In the genomic region with DNA sequence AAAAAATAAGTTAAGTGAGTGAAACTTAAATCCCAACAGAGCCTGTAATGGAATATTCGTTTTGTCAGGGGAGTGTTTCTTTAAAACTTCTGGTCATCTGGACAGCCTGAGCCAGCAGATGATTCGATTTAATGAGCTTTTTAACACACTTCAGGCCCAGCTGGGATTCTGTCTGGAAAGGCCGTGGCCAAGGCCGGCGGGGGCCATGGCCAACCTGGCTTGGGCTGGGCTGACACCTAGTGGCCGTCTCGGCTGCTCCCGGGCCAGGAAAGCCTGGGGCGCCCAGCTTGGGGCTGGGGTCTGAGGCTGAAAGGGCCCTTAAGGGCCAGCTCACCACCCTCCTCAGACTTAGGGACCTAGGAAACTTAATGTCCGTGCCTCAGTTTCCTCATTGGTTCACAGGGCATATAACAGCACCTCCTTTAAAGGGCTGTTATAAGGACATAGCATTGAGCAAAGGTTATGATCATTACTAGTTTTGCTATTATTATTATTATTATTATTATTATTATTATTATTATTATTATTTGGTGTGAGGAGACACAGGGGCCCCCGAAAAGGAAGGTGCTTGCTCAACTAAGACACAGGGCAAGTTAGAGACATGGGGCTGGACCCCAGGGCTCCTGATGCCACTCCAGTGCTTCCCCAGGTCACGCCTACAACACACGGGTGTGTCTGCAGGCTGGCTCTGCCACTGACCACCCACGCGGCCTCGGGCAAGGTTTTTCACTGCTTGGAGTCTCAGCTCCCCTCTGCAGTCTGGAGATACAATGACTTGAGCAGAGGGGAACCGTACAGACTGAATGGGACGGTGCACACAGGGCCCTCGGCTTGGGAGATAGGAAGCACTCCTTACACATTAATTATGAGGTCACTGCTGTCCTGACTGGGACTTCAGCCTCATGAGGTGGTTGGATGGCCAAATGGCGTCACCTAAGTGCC, we compare ENCODE assay signal across 9 cellular contexts.
DNase-seq lines count a peak whose midpoint lies in the region; ATAC-seq, FAIRE-seq and TF ChIP-seq lines count a peak whose summit lies in the region.
"Had no signal": no experiment of that assay in that cellular context is flagged by ENCODE, and none has a peak within 500 bp of the region (broad histone marks: within the 10 kb centered on the region; RNA-seq: fewer than 3 reads in every experiment).

No MANE protein-coding gene starts in this region.

- POLR2A ChIA-PET in GM10248 (lab: Yijun Ruan, JAX), result no interaction called here
- POLR2A ChIA-PET in H1 (lab: Charles Lee; ENCODE audit: partially characterized antibody), result no interaction called here

- no peak overlapping the region for H3K4me2 ChIP-seq in H1 (ENCODE audit: insufficient read depth in 1 of 2, low read depth in 2 of 2, low read length in 2 of 2)

- peaks cover 8% of the 10 kb centered on the region for H3K36me3 Mint-ChIP-seq in T-helper 17 cell (ENCODE audit: low read depth)

- ATAC-seq in HG03045 (IDR thresholded peaks at IDR 0.05; ENCODE audit: unreplicated experiment) (no peak), T-helper 17 cell (no peak), GM21515 (IDR thresholded peaks at IDR 0.05; ENCODE audit: unreplicated experiment) (no peak)

- no peak overlapping the region for H4K5ac ChIP-seq in H1 (ENCODE audit: insufficient read length, low read depth, low read length)

- H2BK120ac ChIP-seq in H1 (replicated peaks; ENCODE audit: low read depth, low read length), result no peak overlapping the region

- H3K4me3 Mint-ChIP-seq in T-helper 17 cell, result no peak overlapping the region

- no peak overlapping the region for H4K8ac ChIP-seq in H1 (ENCODE audit: extremely low read depth, insufficient read depth, low read length)

- no peak for TF ChIP-seq EP300 in H1 (IDR thresholded peaks at IDR 0.05; ENCODE audit: borderline replicate concordance in 1 of 2, low read depth in 2 of 2, low read length in 2 of 2)

- FAIRE-seq in H1 (lab: Jason Lieb, UNC), result no peak

- H3K18ac ChIP-seq in H1 (ENCODE audit: extremely low read depth, low read length), result no peak overlapping the region

- H3K4me1 ChIP-seq in H1 (replicated peaks in 1 of 4; ENCODE audit: control insufficient read depth in 3 of 4, insufficient read depth in 4 of 4, low read length in 3 of 4) (no peaks in the 10 kb centered on the region), mucosa of stomach (ENCODE audit: control insufficient read depth, insufficient read depth, low read length) (no peaks in the 10 kb centered on the region)

- no peak overlapping the region for H3K56ac ChIP-seq in H1 (replicated peaks; ENCODE audit: insufficient read length, low read depth, low read length)

- peaks cover 9% of the 10 kb centered on the region for H3K4me1 Mint-ChIP-seq in T-helper 17 cell

- no peak overlapping the region for H3K4ac ChIP-seq in H1 (replicated peaks; ENCODE audit: insufficient read length, low read depth, low read length)

- no peaks in the 10 kb centered on the region for H3K27me3 ChIP-seq in H1 (replicated peaks in 1 of 4; ENCODE audit: control insufficient read depth in 3 of 4, extremely low read depth in 1 of 4, insufficient read depth in 3 of 4, low read length in 3 of 4)
- no peaks in the 10 kb centered on the region for H3K27me3 ChIP-seq in mucosa of stomach (ENCODE audit: control insufficient read depth, insufficient read depth, low read length)
- H3K27me3 ChIP-seq: neutrophil had no signal

- no peak overlapping the region for H3K27ac Mint-ChIP-seq in T-helper 17 cell

- no peak overlapping the region for H3K14ac ChIP-seq in H1 (ENCODE audit: insufficient read length)

- no peak overlapping the region for H2AK5ac ChIP-seq in H1 (ENCODE audit: low read depth, low read length)

- no peak overlapping the region for H3K9ac ChIP-seq in H1 (replicated peaks in 1 of 4; ENCODE audit: extremely low read depth in 1 of 4, low read depth in 3 of 4, low read length in 3 of 4)
- peak overlapping the region; percentile 24 for H3K9ac ChIP-seq in mucosa of stomach (ENCODE audit: low read length)

- no peaks in the 10 kb centered on the region for H3K23me2 ChIP-seq in H1 (ENCODE audit: low read depth, low read length)

- no peak for TF ChIP-seq POLR2A in H1 (IDR thresholded peaks at IDR 0.05; ENCODE audit: control extremely low read depth in 1 of 2, low read depth in 2 of 2, low read length in 2 of 2)

- H2AFZ ChIP-seq in H1 (ENCODE audit: low read length), result no peak overlapping the region

- no peak overlapping the region; the same call in 1 of the 2 replicates for H2BK5ac ChIP-seq in H1 (ENCODE audit: low read depth, low read length)

- peak overlapping the region; percentile 29; the same call in 1 of the 2 replicates for H2BK12ac ChIP-seq in H1 (ENCODE audit: low read depth, low read length)

- CTCF ChIA-PET in GM10248 (lab: Yijun Ruan, JAX) (interaction anchor here (0.8 to 4.2 kb wide), 6 partner anchors 10 to 135 kb away, joined by 3 to 16 read pairs (median 3); no protein-coding TSS in a partner anchor), H1 (lab: Charles Lee; ENCODE audit: partially characterized antibody) (interaction anchor here (0.6 to 7.6 kb wide), 37 partner anchors 8 to 762 kb away, joined by 3 to 113 read pairs (median 4); no protein-coding TSS in a partner anchor)

- H2BK15ac ChIP-seq in H1 (ENCODE audit: low read length), result no peak overlapping the region

- no peaks in the 10 kb centered on the region for H4K20me1 ChIP-seq in H1 (replicated peaks in 1 of 2; ENCODE audit: control insufficient read depth in 1 of 2, insufficient read depth in 2 of 2, low read length in 2 of 2)

- no peak overlapping the region for H3K4me3 ChIP-seq in H1 (ENCODE audit: extremely low read depth in 1 of 4, insufficient read depth in 2 of 4, low read depth in 3 of 4, low read length in 4 of 4)
- H3K4me3 ChIP-seq in mucosa of stomach (ENCODE audit: low read length), result no peak overlapping the region

- H4K91ac ChIP-seq in H1 (replicated peaks; ENCODE audit: insufficient read length, low read length), result peak overlapping the region; percentile 25

- no peak for DNase-seq in GM10248 (ENCODE audit: extremely low spot score)
- peak; percentile 73 for DNase-seq in NCI-H748 (lab: John Stamatoyannopoulos, UW; ENCODE audit: unreplicated experiment)
- DNase-seq in H1 (ENCODE audit: low read depth in 1 of 2, low spot score in 2 of 2), result peak in 1 of 2 experiments; percentile 82
- DNase-seq in activated CD8-positive, alpha-beta memory T cell treated with anti-CD3 and anti-CD28 coated beads, Interleukin-2, amount 50 U/mL, for 48 hours, result no peak
- DNase-seq in T-helper 17 cell, result no peak

- TF ChIP-seq CTCF in GM10248 (IDR thresholded peaks at IDR 0.05; ENCODE audit: control extremely low read depth, extremely low read depth, low read depth, missing control alignments), result peak; percentile 58
- peak; percentile 79 to 92 (median 85) for TF ChIP-seq CTCF in H1 (IDR thresholded peaks at IDR 0.05; ENCODE audit: control extremely low read depth in 1 of 3, insufficient read depth in 1 of 3, low read depth in 1 of 3, low read length in 3 of 3)

- no peaks in the 10 kb centered on the region for H3K9me3 ChIP-seq in H1 (ENCODE audit: insufficient read depth in 2 of 2, low read depth in 1 of 2, low read length in 1 of 2)
- H3K9me3 ChIP-seq in mucosa of stomach (ENCODE audit: control insufficient read depth, low read length), result no peaks in the 10 kb centered on the region
- no peaks in the 10 kb centered on the region for H3K9me3 ChIP-seq in T-helper 17 cell (ENCODE audit: control insufficient read depth, low read length, poor library complexity, severe bottlenecking)
- H3K9me3 ChIP-seq: neutrophil had no signal

- no peaks in the 10 kb centered on the region for H3K79me2 ChIP-seq in H1 (ENCODE audit: control insufficient read depth in 1 of 2, insufficient read depth in 2 of 2, low read length in 2 of 2)

- no peak overlapping the region for H3K27ac ChIP-seq in H1 (ENCODE audit: low read depth, low read length)
- H3K27ac ChIP-seq: neutrophil had no signal

- H3K27me3 Mint-ChIP-seq in T-helper 17 cell, result no peaks in the 10 kb centered on the region

- no peaks in the 10 kb centered on the region for H3K79me1 ChIP-seq in H1 (ENCODE audit: low read depth, low read length)

- TF ChIP-seq RAD21 in H1 (IDR thresholded peaks at IDR 0.05 in 1 of 2, conservative IDR thresholded peaks at IDR 0.05 in 1 of 2; ENCODE audit: low read depth in 2 of 2, low read length in 2 of 2), result peak; percentile 92 to 98

- 53% methylated on average over 20 of the region's 20 CpGs; no CpG with 5 or more reads in 1 of the 2 experiments for WGBS in H1 (ENCODE audit: extremely low coverage in 1 of 2, insufficient coverage in 1 of 2, insufficient read length in 1 of 2, insufficient replicate concordance in 2 of 2, low coverage in 1 of 2, low lambda C conversion rate in 2 of 2, missing lambda C conversion rate in 1 of 2), 2 experiments

- no peak overlapping the region for H3K23ac ChIP-seq in H1 (ENCODE audit: insufficient read length)

- H3K36me3 ChIP-seq in H1 (ENCODE audit: control insufficient read depth in 2 of 4, insufficient read depth in 4 of 4, low read length in 3 of 4), result no peaks in the 10 kb centered on the region
- H3K36me3 ChIP-seq in mucosa of stomach (ENCODE audit: control insufficient read depth, insufficient read depth, low read length), result no peaks in the 10 kb centered on the region

- no peak overlapping the region for H2BK20ac ChIP-seq in H1 (ENCODE audit: low read length)

TF ChIP-seq in H1, 55 proteins besides CTCF, POLR2A, EP300 and RAD21 (continues in another document):
- TF ChIP-seq SIRT6 (IDR thresholded peaks at IDR 0.05; ENCODE audit: low read length) (no peak), CHD2 (IDR thresholded peaks at IDR 0.05; ENCODE audit: low read length) (no peak), MAFK (IDR thresholded peaks at IDR 0.05; ENCODE audit: low read depth, low read length) (no peak), USF2 (IDR thresholded peaks at IDR 0.05; ENCODE audit: low read length) (no peak), ZNF274 (IDR thresholded peaks at IDR 0.05; ENCODE audit: borderline replicate concordance, extremely low read depth, low read length) (no peak), JUND (IDR thresholded peaks at IDR 0.05; ENCODE audit: low read length) (no peak), RNF2 (IDR thresholded peaks at IDR 0.05; ENCODE audit: borderline replicate concordance, low read depth, low read length, missing control alignments, poor library complexity, severe bottlenecking) (no peak), CHD1 (IDR thresholded peaks at IDR 0.05; ENCODE audit: low read depth, low read length) (no peak), POLR2AphosphoS5 (IDR thresholded peaks at IDR 0.05; ENCODE audit: low read depth, low read length) (no peak), GABPA (IDR thresholded peaks at IDR 0.05; ENCODE audit: borderline replicate concordance, insufficient read depth, low read length) (0 out of 2 replicates have a peak, but pooled peaks have one; percentile 39)
